In genomic region chr17:65314212-65314611, GRCh38 we compare ENCODE assay signal across 1 cellular context.
TF ChIP-seq lines count a peak whose summit lies in the region.

No MANE protein-coding gene starts in this region.

TF ChIP-seq in A549, 52 proteins besides CTCF, POLR2A, EP300 and RAD21 (continued from another document):
- TF ChIP-seq REST (IDR thresholded peaks at IDR 0.05) = no peak
TF ChIP-seq in A549: peak in this region for 0.
